Comparison of ENCODE assay signal across 8 cellular contexts in genomic region chr1:109213824-109214693, GRCh38. TPM values are rescaled to one million over a fixed set of nuclear protein-coding genes. Genes with fewer than 3 reads are reported as not detected.
DNase-seq lines count a peak whose midpoint lies in the region; ATAC-seq and TF ChIP-seq lines count a peak whose summit lies in the region.

Gene SARS1 (plus strand): TSS chr1:109213918. CDS start chr1:109213993, 75 bp downstream.

- H3K4me3 ChIP-seq in AG04449 (ENCODE audit: low read depth, low read length): peak within 1 kb of the TSS; percentile 98
- H3K4me3 ChIP-seq in cardiac fibroblast (replicated peaks in 1 of 2; ENCODE audit: low read depth in 2 of 2, low read length in 2 of 2): peak within 1 kb of the TSS; percentile 94 to 95

- ATAC-seq in GM18868 (IDR thresholded peaks at IDR 0.05; ENCODE audit: unreplicated experiment) (peak; percentile 80), HG03097 (IDR thresholded peaks at IDR 0.05; ENCODE audit: low FRiP score, unreplicated experiment) (peak; percentile 82), activated B cell treated with CpG ODN at 0.5 μM for 24 hours (ENCODE audit: low read depth) (peak; percentile 84)

- peaks cover 39% of the 10 kb centered on the region for H3K4me1 Mint-ChIP-seq in activated B cell treated with CpG ODN at 0.5 μM for 24 hours

- DNase-seq in AG04449 (ENCODE audit: low read depth, low spot score) (no peak), NCI-H2196 treated with DMSO at 0.1 percent for 48 hours (lab: John Stamatoyannopoulos, UW; ENCODE audit: unreplicated experiment) (peak; percentile 74), activated B cell treated with CpG ODN at 0.5 μM for 24 hours (peak; percentile 93), cardiac fibroblast (ENCODE audit: low read depth in 2 of 2) (peak; percentile 80 to 89), inferior parietal cortex (ENCODE audit: extremely low spot score) (peak; percentile 93)
- peak; percentile 79 to 84 for DNase-seq in stimulated activated CD4-positive, alpha-beta T cell treated with anti-CD3 and anti-CD28 coated beads, Interleukin-12 subunit alpha, Interleukin-12 subunit beta, amount 100 ng/mL, for 24 hours (ENCODE audit: low read depth in 2 of 2)

- intact Hi-C loops in activated B cell treated with CpG ODN at 0.5 μM for 24 hours (cut with micrococcal nuclease): loop anchor here (1.0 to 5.0 kb wide), 10 partner anchors 21 to 467 kb away; partner anchors contain the start of genes CELSR2, CLCC1, ELAPOR1 and PSMA5

- H3K9me3 Mint-ChIP-seq in activated B cell treated with CpG ODN at 0.5 μM for 24 hours: no peaks in the 10 kb centered on the region

- H3K27ac Mint-ChIP-seq in activated B cell treated with CpG ODN at 0.5 μM for 24 hours: peak within 1 kb of the TSS; percentile 98

- no peaks in the 10 kb centered on the region for H3K27me3 Mint-ChIP-seq in activated B cell treated with CpG ODN at 0.5 μM for 24 hours

- H3K36me3 Mint-ChIP-seq in activated B cell treated with CpG ODN at 0.5 μM for 24 hours (ENCODE audit: low read depth): peaks cover 36% of the 10 kb centered on the region

- CTCF ChIA-PET in AG04449 (lab: Yijun Ruan, JAX) (interaction anchor here (0.9 to 6.4 kb wide), 14 partner anchors 8 to 318 kb away, joined by 3 to 100 read pairs (median 4); a partner anchor contains a TSS), activated B cell treated with CpG ODN at 0.5 μM for 24 hours (lab: Charles Lee) (interaction anchor here (0.8 to 1.5 kb wide), 2 partner anchors 114 to 123 kb away, joined by 3 to 4 read pairs; partner anchors contain the start of gene TMEM167B)

- peak within 1 kb of the TSS; percentile 100 for H3K4me3 Mint-ChIP-seq in activated B cell treated with CpG ODN at 0.5 μM for 24 hours

- POLR2A ChIA-PET in AG04449 (lab: Yijun Ruan, JAX) (interaction anchor here (0.9 to 2.5 kb wide), 10 partner anchors 11 to 269 kb away, joined by 3 to 18 read pairs (median 5); partner anchors contain the start of genes ATXN7L2, CELSR2 and SORT1), activated B cell treated with CpG ODN at 0.5 μM for 24 hours (lab: Charles Lee) (interaction anchor here (0.5 to 3.9 kb wide), 19 partner anchors 10 to 1309 kb away, joined by 3 to 58 read pairs (median 4); partner anchors contain the start of genes ATXN7L2, CLCC1, PRPF38B and PSMA5)

- TF ChIP-seq CTCF in AG04449 (IDR thresholded peaks at IDR 0.05; ENCODE audit: insufficient read depth, low read length, missing control alignments) (no peak), activated B cell treated with CpG ODN at 0.5 μM for 24 hours (IDR thresholded peaks at IDR 0.05) (no peak), cardiac fibroblast (IDR thresholded peaks at IDR 0.05; ENCODE audit: low read depth, low read length) (no peak)

RNA-seq across cellular contexts. Expression of gene SARS1, which starts in this region (rescaled TPM):
- total RNA-seq in activated B cell treated with CpG ODN at 0.5 μM for 24 hours: 182 and 188 TPM in 2 replicates
